ENCODE assay signal across 9 cellular contexts in the genomic region with DNA sequence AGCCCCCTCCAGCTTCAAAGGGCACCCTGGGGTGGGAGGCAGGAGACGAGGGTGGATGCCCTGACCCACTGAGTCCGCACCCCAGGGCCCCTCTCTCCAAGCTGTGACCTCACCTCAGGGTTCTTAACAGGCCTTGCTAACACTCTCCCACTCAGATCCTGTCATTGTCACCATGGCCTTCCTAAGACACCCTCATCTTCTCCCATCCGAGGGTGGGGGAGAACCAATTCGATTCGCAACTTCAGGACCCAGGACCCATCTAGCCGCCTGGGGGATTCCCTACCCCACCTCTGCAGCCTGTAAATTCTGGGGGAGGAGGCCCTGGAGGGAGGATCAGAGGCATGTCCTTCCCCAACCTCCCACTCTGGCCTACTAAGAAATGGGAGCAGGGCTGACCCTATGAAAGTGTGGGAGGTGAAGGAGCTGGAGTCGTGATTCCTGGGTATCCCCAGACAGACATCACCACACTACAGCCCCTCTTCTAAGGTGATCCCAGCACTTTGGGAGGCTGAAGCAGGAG. TPM values are rescaled to one million over a fixed set of nuclear protein-coding genes. Genes with fewer than 3 reads are reported as not detected.
A peak's percentile ranks its signal among the peaks of the same experiment; 100 is the strongest.
DNase-seq lines count a peak whose midpoint lies in the region; ATAC-seq and TF ChIP-seq lines count a peak whose summit lies in the region.
"Had no signal": no experiment of that assay in that cellular context is flagged by ENCODE, and none has a peak within 500 bp of the region (broad histone marks: within the 10 kb centered on the region; RNA-seq: fewer than 3 reads in every experiment).

No MANE protein-coding gene starts in this region.

- H3K36me3 ChIP-seq in endodermal cell (ENCODE audit: control insufficient read depth, insufficient read depth, low read length): no peaks in the 10 kb centered on the region

- peaks cover 14% of the 10 kb centered on the region for H3K36me3 Mint-ChIP-seq in T-helper 2 cell treated with Interferon-gamma antibody and Interleukin-4, amounts not matched to agents 5 μg/mL and 100 μg/mL, for 36 hours (ENCODE audit: low read depth)
- peaks cover 12% of the 10 kb centered on the region for H3K36me3 Mint-ChIP-seq in endodermal cell (ENCODE audit: low read depth)
- peaks cover 15 to 16% of the 10 kb centered on the region in 2 donors for H3K36me3 Mint-ChIP-seq in stimulated activated naive B cell treated with anti-CD40 and anti-IgM and Interleukin-4, amounts not matched to agents 10 μg/mL and 1 μg/mL and 100 μg/mL, for 72 hours

- no peak for TF ChIP-seq CTCF in endodermal cell (conservative IDR thresholded peaks at IDR 0.05)

- no peaks in the 10 kb centered on the region for H3K4me1 ChIP-seq in endodermal cell (ENCODE audit: control insufficient read depth, insufficient read depth, low read length)

- WGBS in endodermal cell (ENCODE audit: insufficient coverage in 1 of 2, insufficient read length in 1 of 2), 2 experiments: 95% methylated on average over 7 of the region's 7 CpGs; no CpG with 5 or more reads in 1 of the 2 experiments

- no peaks in the 10 kb centered on the region for H3K27me3 Mint-ChIP-seq in T-helper 2 cell treated with Interferon-gamma antibody and Interleukin-4, amounts not matched to agents 5 μg/mL and 100 μg/mL, for 36 hours (ENCODE audit: low read depth)
- no peaks in the 10 kb centered on the region for H3K27me3 Mint-ChIP-seq in endodermal cell (ENCODE audit: insufficient read depth)
- no peaks in the 10 kb centered on the region for H3K27me3 Mint-ChIP-seq in stimulated activated naive B cell treated with anti-CD40 and anti-IgM and Interleukin-4, amounts not matched to agents 10 μg/mL and 1 μg/mL and 100 μg/mL, for 72 hours

- H3K27ac ChIP-seq in endodermal cell (ENCODE audit: low read depth, low read length): peak overlapping the region; percentile 30

- H3K9me3 Mint-ChIP-seq in T-helper 2 cell treated with Interferon-gamma antibody and Interleukin-4, amounts not matched to agents 5 μg/mL and 100 μg/mL, for 36 hours: no peaks in the 10 kb centered on the region
- no peaks in the 10 kb centered on the region for H3K9me3 Mint-ChIP-seq in endodermal cell
- no peaks in the 10 kb centered on the region for H3K9me3 Mint-ChIP-seq in stimulated activated naive B cell treated with anti-CD40 and anti-IgM and Interleukin-4, amounts not matched to agents 10 μg/mL and 1 μg/mL and 100 μg/mL, for 72 hours

- H3K4me1 Mint-ChIP-seq in T-helper 2 cell treated with Interferon-gamma antibody and Interleukin-4, amounts not matched to agents 5 μg/mL and 100 μg/mL, for 36 hours (ENCODE audit: low read depth): peaks cover 27% of the 10 kb centered on the region
- no peaks in the 10 kb centered on the region for H3K4me1 Mint-ChIP-seq in endodermal cell
- peaks cover 22 to 27% of the 10 kb centered on the region in 2 donors for H3K4me1 Mint-ChIP-seq in stimulated activated naive B cell treated with anti-CD40 and anti-IgM and Interleukin-4, amounts not matched to agents 10 μg/mL and 1 μg/mL and 100 μg/mL, for 72 hours

- peak overlapping the region; percentile 65 for H3K4me3 Mint-ChIP-seq in T-helper 2 cell treated with Interferon-gamma antibody and Interleukin-4, amounts not matched to agents 5 μg/mL and 100 μg/mL, for 36 hours
- no peak overlapping the region for H3K4me3 Mint-ChIP-seq in endodermal cell
- H3K4me3 Mint-ChIP-seq in stimulated activated naive B cell treated with anti-CD40 and anti-IgM and Interleukin-4, amounts not matched to agents 10 μg/mL and 1 μg/mL and 100 μg/mL, for 72 hours: peak overlapping the region; percentile 70 to 71

- no peaks in the 10 kb centered on the region for H3K27me3 ChIP-seq in endodermal cell (ENCODE audit: control insufficient read depth, insufficient read depth, low read length, poor library complexity, severe bottlenecking)

- peak; percentile 48 for DNase-seq in T-helper 2 cell treated with Interferon-gamma antibody and Interleukin-4, amounts not matched to agents 5 μg/mL and 100 μg/mL, for 36 hours (ENCODE audit: low spot score)
- DNase-seq in T-helper 2 cell (no peak), endodermal cell (no peak), globus pallidus (ENCODE audit: low spot score) (no peak), NCI-H510A (lab: John Stamatoyannopoulos, UW) (no peak)
- no peak for DNase-seq in stimulated activated naive B cell treated with anti-CD40 and anti-IgM and Interleukin-4, amounts not matched to agents 10 μg/mL and 1 μg/mL and 100 μg/mL, for 72 hours

- no peak overlapping the region for H3K4me3 ChIP-seq in endodermal cell (ENCODE audit: low read length)
- H3K4me3 ChIP-seq: A549 had no signal

- peak overlapping the region; percentile 84 for H3K27ac Mint-ChIP-seq in T-helper 2 cell treated with Interferon-gamma antibody and Interleukin-4, amounts not matched to agents 5 μg/mL and 100 μg/mL, for 36 hours
- H3K27ac Mint-ChIP-seq in endodermal cell: no peak overlapping the region
- H3K27ac Mint-ChIP-seq in stimulated activated naive B cell treated with anti-CD40 and anti-IgM and Interleukin-4, amounts not matched to agents 10 μg/mL and 1 μg/mL and 100 μg/mL, for 72 hours: peak overlapping the region; percentile 80

- no peak overlapping the region for H3K9ac ChIP-seq in endodermal cell (ENCODE audit: extremely low read depth, low read length, poor library complexity, severe bottlenecking)

- no peaks in the 10 kb centered on the region for H3K9me3 ChIP-seq in endodermal cell (ENCODE audit: control insufficient read depth, low read length)
- H3K9me3 ChIP-seq: A549 had no signal

- ATAC-seq in HG03432 (IDR thresholded peaks at IDR 0.05; ENCODE audit: unreplicated experiment): peak; percentile 20
- ATAC-seq in stimulated activated naive B cell treated with anti-CD40 and anti-IgM and Interleukin-4, amounts not matched to agents 10 μg/mL and 1 μg/mL and 100 μg/mL, for 72 hours (replicated peaks): peak in 1 of 2 donors; percentile 26
- ATAC-seq in HG03565 (IDR thresholded peaks at IDR 0.05; ENCODE audit: unreplicated experiment): no peak

RNA-seq across cellular contexts. Expression of a gene that starts 17.4 kb away (rescaled TPM):
- total RNA-seq in endodermal cell: 10 to 100 TPM; 27.7 to 32.7 TPM
- 55.6 TPM for polyA plus RNA-seq in endodermal cell (2013, experiment 1 of 2)
- polyA plus RNA-seq in endodermal cell (2013, experiment 2 of 2): 46.3 TPM

RNA-seq across cellular contexts. Expression of a gene that starts 52.5 kb away (rescaled TPM):
- 10 to 100 TPM; 20.3 to 25.6 TPM for total RNA-seq in endodermal cell
- polyA plus RNA-seq in endodermal cell (2013, experiment 1 of 2): 31.4 TPM
- polyA plus RNA-seq in endodermal cell (2013, experiment 2 of 2): 30.8 TPM

RNA-seq across cellular contexts. Expression of a gene that starts 52.8 kb away (rescaled TPM):
- total RNA-seq in endodermal cell: 10 to 100 TPM; 30.5 to 32.9 TPM
- polyA plus RNA-seq in endodermal cell (2013, experiment 1 of 2): 13.6 TPM
- 13.7 TPM for polyA plus RNA-seq in endodermal cell (2013, experiment 2 of 2)
